ENCODE assay signal across 18 cellular contexts in the genomic region with DNA sequence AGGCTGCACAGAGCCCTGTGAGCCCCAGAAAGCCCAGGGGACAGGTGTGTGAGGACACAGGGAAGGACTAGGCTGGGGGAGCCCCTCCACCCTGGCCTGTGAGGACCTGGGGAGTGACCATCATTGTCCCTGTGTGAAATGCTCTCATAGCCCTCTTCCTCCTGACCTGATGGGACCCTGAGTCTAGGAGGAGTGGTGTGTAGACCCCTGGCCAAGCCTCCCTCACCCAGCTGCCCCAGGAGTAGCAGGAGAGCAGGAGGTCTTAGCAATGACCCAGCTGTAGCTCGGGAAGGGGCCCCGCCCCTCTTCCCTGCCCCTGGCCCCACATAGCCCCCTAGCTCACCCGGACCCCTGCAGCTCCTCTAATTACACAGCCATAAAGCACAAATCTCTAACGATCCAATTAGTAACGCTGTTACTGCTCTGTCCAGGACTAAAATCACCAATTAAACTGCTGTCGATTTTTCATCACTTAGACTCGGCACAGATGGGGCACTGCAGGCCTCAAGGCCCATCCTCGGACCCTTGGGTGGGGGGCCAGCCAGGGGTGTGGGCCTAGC. TPM values are rescaled to one million over a fixed set of nuclear protein-coding genes. Genes with fewer than 3 reads are reported as not detected.
DNase-seq lines count a peak whose midpoint lies in the region; FAIRE-seq and TF ChIP-seq lines count a peak whose summit lies in the region.
"Had no signal": no experiment of that assay in that cellular context is flagged by ENCODE, and none has a peak within 500 bp of the region (broad histone marks: within the 10 kb centered on the region; RNA-seq: fewer than 3 reads in every experiment).

No MANE protein-coding gene starts in this region.

- H3K9me3 Mint-ChIP-seq in glutamatergic neuron (ENCODE audit: unreplicated experiment): peaks cover 11% of the 10 kb centered on the region
- H3K9me3 Mint-ChIP-seq: HFFc6, IgD-negative memory B cell had no signal

- no peaks in the 10 kb centered on the region for H3K36me3 ChIP-seq in effector memory CD4-positive, alpha-beta T cell (ENCODE audit: control insufficient read depth, insufficient read depth, low read length)
- H3K36me3 ChIP-seq: BLaER1 treated with 17β-estradiol and CSF1 and Interleukin-3, amounts not matched to agents 10 nM and 100 nM; HAP-1 had no signal

- H3K9me3 ChIP-seq in effector memory CD4-positive, alpha-beta T cell (ENCODE audit: control insufficient read depth, low read length): no peaks in the 10 kb centered on the region
- H3K9me3 ChIP-seq: BLaER1 treated with 17β-estradiol and CSF1 and Interleukin-3, amounts not matched to agents 10 nM and 100 nM; HAP-1 had no signal

- no peak overlapping the region for H3K27ac ChIP-seq in effector memory CD4-positive, alpha-beta T cell (ENCODE audit: insufficient read depth, low read length, poor library complexity, severe bottlenecking)
- H3K27ac ChIP-seq: BLaER1 treated with 17β-estradiol and CSF1 and Interleukin-3, amounts not matched to agents 10 nM and 100 nM had no signal

- H3K4me3 Mint-ChIP-seq in glutamatergic neuron (ENCODE audit: unreplicated experiment): peak overlapping the region; percentile 9
- H3K4me3 Mint-ChIP-seq: HFFc6, IgD-negative memory B cell had no signal

- no peak overlapping the region for H3K4me3 ChIP-seq in effector memory CD4-positive, alpha-beta T cell (ENCODE audit: insufficient read depth, low read depth, low read length, poor library complexity, severe bottlenecking)
- H3K4me3 ChIP-seq: BLaER1 treated with 17β-estradiol and CSF1 and Interleukin-3, amounts not matched to agents 10 nM and 100 nM; HAP-1 had no signal

- FAIRE-seq in D721Med (lab: Jason Lieb, UNC): no peak
- FAIRE-seq: GM12892, H1 had no signal

- peak overlapping the region; percentile 80 for H3K27ac Mint-ChIP-seq in glutamatergic neuron (ENCODE audit: unreplicated experiment)
- H3K27ac Mint-ChIP-seq: HFFc6, IgD-negative memory B cell had no signal

- peaks cover 31% of the 10 kb centered on the region for H3K27me3 Mint-ChIP-seq in glutamatergic neuron (ENCODE audit: unreplicated experiment)

- no peaks in the 10 kb centered on the region for H3K36me3 Mint-ChIP-seq in glutamatergic neuron (ENCODE audit: unreplicated experiment)
- H3K36me3 Mint-ChIP-seq: CD4-positive, CD25-positive, alpha-beta regulatory T cell; IgD-negative memory B cell had no signal

- H3K27me3 ChIP-seq in effector memory CD4-positive, alpha-beta T cell (replicated peaks; ENCODE audit: control insufficient read depth, insufficient read depth, low read length, poor library complexity, severe bottlenecking): peaks cover 3% of the 10 kb centered on the region

- H3K4me1 Mint-ChIP-seq in glutamatergic neuron (ENCODE audit: low read depth, unreplicated experiment): peaks cover 35% of the 10 kb centered on the region

- no peaks in the 10 kb centered on the region for H3K4me1 ChIP-seq in effector memory CD4-positive, alpha-beta T cell (ENCODE audit: control insufficient read depth, insufficient read depth, low read length, poor library complexity, severe bottlenecking)
- H3K4me1 ChIP-seq: HAP-1 had no signal

- peak; percentile 36 to 63 for DNase-seq in NCI-H524 (lab: John Stamatoyannopoulos, UW)
- no peak for DNase-seq in NCI-H524 treated with DMSO at 0.1 percent for 48 hours (lab: John Stamatoyannopoulos, UW)
- peak; percentile 95 for DNase-seq in NCI-H69 (lab: John Stamatoyannopoulos, UW)
- DNase-seq in glutamatergic neuron: no peak
- no peak for DNase-seq in D721Med (ENCODE audit: insufficient read length, low spot score)
- DNase-seq in islet precursor cell: no peak
- no peak for DNase-seq in effector memory CD4-positive, alpha-beta T cell
- DNase-seq: ACHN; Calu3; CD4-positive, CD25-positive, alpha-beta regulatory T cell; DND-41; GDM1; HFFc6 had no signal

- TF ChIP-seq CTCF in glutamatergic neuron (IDR thresholded peaks at IDR 0.05; ENCODE audit: partially characterized antibody, unreplicated experiment): no peak
- no peak for TF ChIP-seq CTCF in D721Med (IDR thresholded peaks at IDR 0.05; ENCODE audit: insufficient read depth, missing control alignments)

RNA-seq across cellular contexts. Expression of a gene that starts 6.6 kb away (rescaled TPM):
- total RNA-seq in glutamatergic neuron (ENCODE audit: unreplicated experiment): 14.6 TPM
- total RNA-seq: Calu3, HFFc6 had no signal

RNA-seq across cellular contexts. Expression of a gene that starts 53.6 kb away (rescaled TPM):
- 16.9 TPM for total RNA-seq in glutamatergic neuron (ENCODE audit: unreplicated experiment)

RNA-seq across cellular contexts. Expression of a gene that starts 53.9 kb away (rescaled TPM):
- 77.7 TPM for total RNA-seq in glutamatergic neuron (ENCODE audit: unreplicated experiment)

Comparison
In these comparisons a context has a peak if more than half of its experiments do, and no peak if none do; other contexts are left out.
1. DNase-seq: peak in NCI-H524 (2 of 2) and NCI-H69 (single experiment); none in NCI-H524 treated with DMSO at 0.1 percent for 48 hours (single experiment), glutamatergic neuron (single experiment), D721Med (single experiment), islet precursor cell (single experiment) and effector memory CD4-positive, alpha-beta T cell (0 of 3).